ENCODE assay signal across 9 cellular contexts in the genomic region with DNA sequence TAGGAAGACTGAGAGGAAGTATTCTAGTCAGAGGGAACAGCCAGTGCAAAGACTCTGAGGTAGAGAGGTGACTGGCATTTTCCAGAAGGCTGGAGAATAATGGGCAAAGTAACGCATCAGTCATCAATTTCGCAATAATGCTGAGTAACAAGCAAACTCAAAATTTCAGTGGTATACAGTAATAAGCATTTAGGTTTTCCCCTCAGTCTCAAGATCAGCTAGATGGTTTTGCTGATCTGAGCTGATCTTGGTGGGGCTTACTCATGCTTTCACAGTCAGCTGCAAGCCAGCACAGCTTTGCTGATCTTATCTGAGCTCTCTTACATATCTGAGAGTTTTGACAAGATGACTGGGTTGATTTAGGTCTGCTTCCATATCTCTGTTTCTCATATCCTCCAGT.
DNase-seq lines count a peak whose midpoint lies in the region; ATAC-seq and TF ChIP-seq lines count a peak whose summit lies in the region.
"Had no signal": no experiment of that assay in that cellular context is flagged by ENCODE, and none has a peak within 500 bp of the region (broad histone marks: within the 10 kb centered on the region; RNA-seq: fewer than 3 reads in every experiment).

No MANE protein-coding gene starts in this region.

- DNase-seq in AG08396 (ENCODE audit: low spot score) (peak; percentile 26), RPMI7951 (ENCODE audit: low read depth) (peak; percentile 87), hepatic stellate cell (ENCODE audit: low spot score) (peak; percentile 47), progenitor cell of endocrine pancreas (ENCODE audit: low spot score, unreplicated experiment) (no peak), NCI-H510A (lab: John Stamatoyannopoulos, UW) (no peak), DMS114 treated with DMSO at 0.1 percent for 48 hours (lab: John Stamatoyannopoulos, UW; ENCODE audit: unreplicated experiment) (no peak)
- DNase-seq: midbrain had no signal

- H3K27ac Mint-ChIP-seq in progenitor cell of endocrine pancreas, result no peak overlapping the region

- no peaks in the 10 kb centered on the region for H3K27me3 Mint-ChIP-seq in progenitor cell of endocrine pancreas

- peaks cover 11% of the 10 kb centered on the region for H3K4me1 Mint-ChIP-seq in progenitor cell of endocrine pancreas (ENCODE audit: low read depth)

- no peak overlapping the region for H3K4me3 Mint-ChIP-seq in progenitor cell of endocrine pancreas (ENCODE audit: low read depth)

- no peak for TF ChIP-seq CTCF in progenitor cell of endocrine pancreas (IDR thresholded peaks at IDR 0.05; ENCODE audit: unreplicated experiment)

- no peaks in the 10 kb centered on the region for H3K36me3 Mint-ChIP-seq in progenitor cell of endocrine pancreas (ENCODE audit: insufficient read depth)

- no peaks in the 10 kb centered on the region for H3K9me3 Mint-ChIP-seq in progenitor cell of endocrine pancreas (ENCODE audit: low read depth)

- peak; percentile 45 for ATAC-seq in GM18520 (IDR thresholded peaks at IDR 0.05; ENCODE audit: unreplicated experiment)
- ATAC-seq in HG02981 (IDR thresholded peaks at IDR 0.05; ENCODE audit: unreplicated experiment), result no peak

Comparison
In these comparisons a context has a peak if more than half of its experiments do, and no peak if none do; other contexts are left out.
1. DNase-seq: peak in AG08396 (single experiment), RPMI7951 (single experiment) and hepatic stellate cell (single experiment); none in progenitor cell of endocrine pancreas (single experiment), NCI-H510A (single experiment) and DMS114 treated with DMSO at 0.1 percent for 48 hours (single experiment).